2 cellular contexts compared by ENCODE assay signal in genomic region chr3:134356411-134357040, GRCh38.
TF ChIP-seq lines count a peak whose summit lies in the region.

No MANE protein-coding gene starts in this region.

TF ChIP-seq in SK-N-SH, 30 proteins besides CTCF, POLR2A, EP300 and RAD21 (continued from another document):
- TF ChIP-seq ELF1 (IDR thresholded peaks at IDR 0.05): no peak
- TF ChIP-seq SMC3 (IDR thresholded peaks at IDR 0.05; ENCODE audit: low read depth, low read length): no peak
- TF ChIP-seq GATA2 (CRISPR knock-in tag; IDR thresholded peaks at IDR 0.05): no peak
- TF ChIP-seq, protein P1, sequence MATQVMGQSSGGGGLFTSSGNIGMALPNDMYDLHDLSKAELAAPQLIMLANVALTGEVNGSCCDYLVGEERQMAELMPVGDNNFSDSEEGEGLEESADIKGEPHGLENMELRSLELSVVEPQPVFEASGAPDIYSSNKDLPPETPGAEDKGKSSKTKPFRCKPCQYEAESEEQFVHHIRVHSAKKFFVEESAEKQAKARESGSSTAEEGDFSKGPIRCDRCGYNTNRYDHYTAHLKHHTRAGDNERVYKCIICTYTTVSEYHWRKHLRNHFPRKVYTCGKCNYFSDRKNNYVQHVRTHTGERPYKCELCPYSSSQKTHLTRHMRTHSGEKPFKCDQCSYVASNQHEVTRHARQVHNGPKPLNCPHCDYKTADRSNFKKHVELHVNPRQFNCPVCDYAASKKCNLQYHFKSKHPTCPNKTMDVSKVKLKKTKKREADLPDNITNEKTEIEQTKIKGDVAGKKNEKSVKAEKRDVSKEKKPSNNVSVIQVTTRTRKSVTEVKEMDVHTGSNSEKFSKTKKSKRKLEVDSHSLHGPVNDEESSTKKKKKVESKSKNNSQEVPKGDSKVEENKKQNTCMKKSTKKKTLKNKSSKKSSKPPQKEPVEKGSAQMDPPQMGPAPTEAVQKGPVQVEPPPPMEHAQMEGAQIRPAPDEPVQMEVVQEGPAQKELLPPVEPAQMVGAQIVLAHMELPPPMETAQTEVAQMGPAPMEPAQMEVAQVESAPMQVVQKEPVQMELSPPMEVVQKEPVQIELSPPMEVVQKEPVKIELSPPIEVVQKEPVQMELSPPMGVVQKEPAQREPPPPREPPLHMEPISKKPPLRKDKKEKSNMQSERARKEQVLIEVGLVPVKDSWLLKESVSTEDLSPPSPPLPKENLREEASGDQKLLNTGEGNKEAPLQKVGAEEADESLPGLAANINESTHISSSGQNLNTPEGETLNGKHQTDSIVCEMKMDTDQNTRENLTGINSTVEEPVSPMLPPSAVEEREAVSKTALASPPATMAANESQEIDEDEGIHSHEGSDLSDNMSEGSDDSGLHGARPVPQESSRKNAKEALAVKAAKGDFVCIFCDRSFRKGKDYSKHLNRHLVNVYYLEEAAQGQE (IDR thresholded peaks at IDR 0.05; ENCODE audit: low read depth, low read length): no peak
- TF ChIP-seq USF1 (IDR thresholded peaks at IDR 0.05; ENCODE audit: borderline replicate concordance, low read depth): no peak
- no peak for TF ChIP-seq PBX3 (IDR thresholded peaks at IDR 0.05)
- TF ChIP-seq IRF3 (IDR thresholded peaks at IDR 0.05; ENCODE audit: low read depth, low read length): no peak
- no peak for TF ChIP-seq NRF1 (IDR thresholded peaks at IDR 0.05; ENCODE audit: low read depth, low read length)

TF ChIP-seq in SK-N-SH treated with all-trans-retinoic acid at 6 μM for 48 hours, 23 proteins besides CTCF, POLR2A, EP300 and RAD21 (continued from another document):
- TF ChIP-seq, protein P2, sequence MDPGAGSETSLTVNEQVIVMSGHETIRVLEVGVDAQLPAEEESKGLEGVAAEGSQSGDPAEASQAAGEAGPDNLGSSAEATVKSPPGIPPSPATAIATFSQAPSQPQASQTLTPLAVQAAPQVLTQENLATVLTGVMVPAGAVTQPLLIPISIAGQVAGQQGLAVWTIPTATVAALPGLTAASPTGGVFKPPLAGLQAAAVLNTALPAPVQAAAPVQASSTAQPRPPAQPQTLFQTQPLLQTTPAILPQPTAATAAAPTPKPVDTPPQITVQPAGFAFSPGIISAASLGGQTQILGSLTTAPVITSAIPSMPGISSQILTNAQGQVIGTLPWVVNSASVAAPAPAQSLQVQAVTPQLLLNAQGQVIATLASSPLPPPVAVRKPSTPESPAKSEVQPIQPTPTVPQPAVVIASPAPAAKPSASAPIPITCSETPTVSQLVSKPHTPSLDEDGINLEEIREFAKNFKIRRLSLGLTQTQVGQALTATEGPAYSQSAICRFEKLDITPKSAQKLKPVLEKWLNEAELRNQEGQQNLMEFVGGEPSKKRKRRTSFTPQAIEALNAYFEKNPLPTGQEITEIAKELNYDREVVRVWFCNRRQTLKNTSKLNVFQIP (CRISPR knock-in tag; IDR thresholded peaks at IDR 0.05; ENCODE audit: borderline replicate concordance, low read depth): no peak
- no peak for TF ChIP-seq ZFP30 (CRISPR knock-in tag; IDR thresholded peaks at IDR 0.05)
- TF ChIP-seq ESRRG (CRISPR knock-in tag; IDR thresholded peaks at IDR 0.05): no peak
- TF ChIP-seq ZFP3 (CRISPR knock-in tag; IDR thresholded peaks at IDR 0.05): no peak
- TF ChIP-seq, protein P3, sequence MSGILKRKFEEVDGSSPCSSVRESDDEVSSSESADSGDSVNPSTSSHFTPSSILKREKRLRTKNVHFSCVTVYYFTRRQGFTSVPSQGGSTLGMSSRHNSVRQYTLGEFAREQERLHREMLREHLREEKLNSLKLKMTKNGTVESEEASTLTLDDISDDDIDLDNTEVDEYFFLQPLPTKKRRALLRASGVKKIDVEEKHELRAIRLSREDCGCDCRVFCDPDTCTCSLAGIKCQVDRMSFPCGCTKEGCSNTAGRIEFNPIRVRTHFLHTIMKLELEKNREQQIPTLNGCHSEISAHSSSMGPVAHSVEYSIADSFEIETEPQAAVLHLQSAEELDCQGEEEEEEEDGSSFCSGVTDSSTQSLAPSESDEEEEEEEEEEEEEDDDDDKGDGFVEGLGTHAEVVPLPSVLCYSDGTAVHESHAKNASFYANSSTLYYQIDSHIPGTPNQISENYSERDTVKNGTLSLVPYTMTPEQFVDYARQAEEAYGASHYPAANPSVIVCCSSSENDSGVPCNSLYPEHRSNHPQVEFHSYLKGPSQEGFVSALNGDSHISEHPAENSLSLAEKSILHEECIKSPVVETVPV (CRISPR knock-in tag; IDR thresholded peaks at IDR 0.05): no peak
- no peak for TF ChIP-seq TCF4 (CRISPR knock-in tag; IDR thresholded peaks at IDR 0.05; ENCODE audit: borderline replicate concordance)
- TF ChIP-seq, protein P4, sequence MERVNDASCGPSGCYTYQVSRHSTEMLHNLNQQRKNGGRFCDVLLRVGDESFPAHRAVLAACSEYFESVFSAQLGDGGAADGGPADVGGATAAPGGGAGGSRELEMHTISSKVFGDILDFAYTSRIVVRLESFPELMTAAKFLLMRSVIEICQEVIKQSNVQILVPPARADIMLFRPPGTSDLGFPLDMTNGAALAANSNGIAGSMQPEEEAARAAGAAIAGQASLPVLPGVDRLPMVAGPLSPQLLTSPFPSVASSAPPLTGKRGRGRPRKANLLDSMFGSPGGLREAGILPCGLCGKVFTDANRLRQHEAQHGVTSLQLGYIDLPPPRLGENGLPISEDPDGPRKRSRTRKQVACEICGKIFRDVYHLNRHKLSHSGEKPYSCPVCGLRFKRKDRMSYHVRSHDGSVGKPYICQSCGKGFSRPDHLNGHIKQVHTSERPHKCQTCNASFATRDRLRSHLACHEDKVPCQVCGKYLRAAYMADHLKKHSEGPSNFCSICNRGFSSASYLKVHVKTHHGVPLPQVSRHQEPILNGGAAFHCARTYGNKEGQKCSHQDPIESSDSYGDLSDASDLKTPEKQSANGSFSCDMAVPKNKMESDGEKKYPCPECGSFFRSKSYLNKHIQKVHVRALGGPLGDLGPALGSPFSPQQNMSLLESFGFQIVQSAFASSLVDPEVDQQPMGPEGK (CRISPR knock-in tag; IDR thresholded peaks at IDR 0.05; ENCODE audit: borderline replicate concordance): no peak
- no peak for TF ChIP-seq ISL1 (CRISPR knock-in tag; IDR thresholded peaks at IDR 0.05)
- TF ChIP-seq, protein P5, sequence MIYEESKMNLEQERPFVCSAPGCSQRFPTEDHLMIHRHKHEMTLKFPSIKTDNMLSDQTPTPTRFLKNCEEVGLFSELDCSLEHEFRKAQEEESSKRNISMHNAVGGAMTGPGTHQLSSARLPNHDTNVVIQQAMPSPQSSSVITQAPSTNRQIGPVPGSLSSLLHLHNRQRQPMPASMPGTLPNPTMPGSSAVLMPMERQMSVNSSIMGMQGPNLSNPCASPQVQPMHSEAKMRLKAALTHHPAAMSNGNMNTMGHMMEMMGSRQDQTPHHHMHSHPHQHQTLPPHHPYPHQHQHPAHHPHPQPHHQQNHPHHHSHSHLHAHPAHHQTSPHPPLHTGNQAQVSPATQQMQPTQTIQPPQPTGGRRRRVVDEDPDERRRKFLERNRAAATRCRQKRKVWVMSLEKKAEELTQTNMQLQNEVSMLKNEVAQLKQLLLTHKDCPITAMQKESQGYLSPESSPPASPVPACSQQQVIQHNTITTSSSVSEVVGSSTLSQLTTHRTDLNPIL (CRISPR knock-in tag; IDR thresholded peaks at IDR 0.05; ENCODE audit: low read depth): no peak
